9 cellular contexts compared by ENCODE assay signal in genomic region chr2:218010116-218010837, GRCh38. TPM values are rescaled to one million over a fixed set of nuclear protein-coding genes. Genes with fewer than 3 reads are reported as not detected.
DNase-seq lines count a peak whose midpoint lies in the region; ATAC-seq, FAIRE-seq and TF ChIP-seq lines count a peak whose summit lies in the region.
"Had no signal": no experiment of that assay in that cellular context is flagged by ENCODE, and none has a peak within 500 bp of the region (broad histone marks: within the 10 kb centered on the region; RNA-seq: fewer than 3 reads in every experiment).

No MANE protein-coding gene starts in this region.

- no peak overlapping the region for H3K27ac Mint-ChIP-seq in glutamatergic neuron (ENCODE audit: unreplicated experiment)

- H3K27ac ChIP-seq in pancreas = no peak overlapping the region

- no peaks in the 10 kb centered on the region for H3K4me1 ChIP-seq in pancreas

- DNase-seq in DMS79 treated with DMSO at 0.1 percent for 48 hours (lab: John Stamatoyannopoulos, UW) (peak; percentile 28), DMS79 (lab: John Stamatoyannopoulos, UW) (no peak), NCI-H1105 (lab: John Stamatoyannopoulos, UW) (peak; percentile 3), glutamatergic neuron (peak; percentile 53), pancreas (peak; percentile 59 to 88 (median 70))
- DNase-seq in activated effector memory CD4-positive, alpha-beta T cell treated with Interleukin-2 at 50 U/mL for 16 hours = peak; percentile 4

- FAIRE-seq in pancreas (lab: Jason Lieb, UNC) = no peak
- FAIRE-seq: endometrium had no signal

- no peaks in the 10 kb centered on the region for H3K9me3 Mint-ChIP-seq in glutamatergic neuron (ENCODE audit: unreplicated experiment)

- no peaks in the 10 kb centered on the region for H3K27me3 ChIP-seq in pancreas

- intact Hi-C loops in pancreas (cut with DNase I) = no loop called here

- ATAC-seq in pancreas = peak; percentile 87 to 97 (median 94)
- no peak for ATAC-seq in GM18498 (IDR thresholded peaks at IDR 0.05; ENCODE audit: unreplicated experiment)
- no peak for ATAC-seq in GM21515 (IDR thresholded peaks at IDR 0.05; ENCODE audit: unreplicated experiment)

- peak overlapping the region; percentile 37 to 62 (median 49) for H3K4me3 ChIP-seq in pancreas

- H3K27me3 Mint-ChIP-seq in glutamatergic neuron (ENCODE audit: unreplicated experiment) = peaks cover 24% of the 10 kb centered on the region

- H3K4me3 Mint-ChIP-seq in glutamatergic neuron (ENCODE audit: unreplicated experiment) = peak overlapping the region; percentile 78

- H3K36me3 ChIP-seq in pancreas = no peaks in the 10 kb centered on the region

- peak; percentile 30 for TF ChIP-seq CTCF in glutamatergic neuron (IDR thresholded peaks at IDR 0.05; ENCODE audit: partially characterized antibody, unreplicated experiment)
- TF ChIP-seq CTCF in pancreas (IDR thresholded peaks at IDR 0.05) = peak; percentile 10 to 51 (median 44)

- WGBS in pancreas, 2 donors = 0 to 1% methylated on average over 40 to 70 of the region's 70 CpGs

- peaks cover 13% of the 10 kb centered on the region for H3K4me1 Mint-ChIP-seq in glutamatergic neuron (ENCODE audit: low read depth, unreplicated experiment)

- H3K36me3 Mint-ChIP-seq in glutamatergic neuron (ENCODE audit: unreplicated experiment) = no peaks in the 10 kb centered on the region

- no peaks in the 10 kb centered on the region for H3K9me3 ChIP-seq in pancreas

RNA-seq across cellular contexts. Expression of gene TNS1, which starts 7.5 kb away (rescaled TPM):
- 3.2 TPM for total RNA-seq in glutamatergic neuron (ENCODE audit: unreplicated experiment)
- 100 to 1,000 TPM in 4 of 6 donors, 10 to 100 TPM in 2; 90.4 to 166 (median 114) TPM for total RNA-seq in pancreas
- polyA plus RNA-seq in pancreas = 10 to 100 TPM; 38.5 to 93.7 TPM

RNA-seq across cellular contexts. Expression of gene RUFY4, which starts 58.8 kb away (rescaled TPM):
- not detected for total RNA-seq in glutamatergic neuron (ENCODE audit: unreplicated experiment)
- under 1 TPM in 1 of 6 donors, not detected in 5; 0.31 TPM for total RNA-seq in pancreas
- under 1 TPM in 1 of 2 donors, not detected in 1; 0.08 TPM for polyA plus RNA-seq in pancreas

Comparison
In these comparisons a context has a peak if more than half of its experiments do, and no peak if none do; other contexts are left out.
1. ATAC-seq: peak in pancreas (4 of 4); none in GM18498 (single experiment) and GM21515 (single experiment).
2. RNA of gene TNS1, which starts 7.5 kb away (total RNA-seq): 90.4 to 166 TPM in pancreas; 3.2 TPM in glutamatergic neuron (single experiment); every median in the first group is over 10 times any median in the second.